Comparison of ENCODE assay signal across 8 cellular contexts in genomic region chr17:65181237-65182061, GRCh38. TPM values are rescaled to one million over a fixed set of nuclear protein-coding genes. Genes with fewer than 3 reads are reported as not detected.
DNase-seq lines count a peak whose midpoint lies in the region; ATAC-seq, FAIRE-seq and TF ChIP-seq lines count a peak whose summit lies in the region.

No MANE protein-coding gene starts in this region.

- H3K27ac ChIP-seq in DOHH2 (ENCODE audit: low read depth, low read length) (peak overlapping the region; percentile 98), body of pancreas (no peak overlapping the region), PC-3 (ENCODE audit: low read length) (no peak overlapping the region)

- H2AFZ ChIP-seq in PC-3 (ENCODE audit: low read length), result no peak overlapping the region

- H3K4me1 ChIP-seq in DOHH2 (ENCODE audit: control insufficient read depth, low read length) (peaks cover 96% of the 10 kb centered on the region), body of pancreas (no peaks in the 10 kb centered on the region), PC-3 (ENCODE audit: insufficient read depth, low read length) (peaks cover 15% of the 10 kb centered on the region)

- ATAC-seq in GM19468 (IDR thresholded peaks at IDR 0.05; ENCODE audit: extremely low read depth, unreplicated experiment) (peak; percentile 62), HG03460 (IDR thresholded peaks at IDR 0.05; ENCODE audit: unreplicated experiment) (peak; percentile 69), body of pancreas (no peak), PC-3 (no peak)

- H3K36me3 ChIP-seq in DOHH2 (ENCODE audit: control insufficient read depth, low read length), result peaks cover 14% of the 10 kb centered on the region
- no peaks in the 10 kb centered on the region for H3K36me3 ChIP-seq in body of pancreas (replicated peaks in 1 of 2; ENCODE audit: insufficient read depth in 1 of 2, low read depth in 2 of 2)
- no peaks in the 10 kb centered on the region for H3K36me3 ChIP-seq in PC-3 (ENCODE audit: low read depth, low read length)

- intact Hi-C loops in body of pancreas (cut with DNase I), result no loop called here
- intact Hi-C loops in PC-3 (cut with micrococcal nuclease), result no loop called here

- FAIRE-seq in RCC 7860 (lab: Jason Lieb, UNC), result no peak

- 65 to 73% methylated on average over 4 to 9 of the region's 9 CpGs for WGBS in body of pancreas, 2 donors

- H3K27me3 ChIP-seq in DOHH2 (ENCODE audit: control insufficient read depth, low read length) (no peaks in the 10 kb centered on the region), body of pancreas (no peaks in the 10 kb centered on the region), PC-3 (ENCODE audit: low read length) (no peaks in the 10 kb centered on the region)

- H3K9ac ChIP-seq in PC-3 (ENCODE audit: low read length), result no peak overlapping the region

- H3K4me3 ChIP-seq in DOHH2 (ENCODE audit: low read length), result peak overlapping the region; percentile 68
- no peak overlapping the region for H3K4me3 ChIP-seq in body of pancreas
- H3K4me3 ChIP-seq in PC-3 (ENCODE audit: low read length), result no peak overlapping the region

- H3K9me2 ChIP-seq in DOHH2 (replicated peaks; ENCODE audit: control insufficient read depth, low read length) (no peaks in the 10 kb centered on the region), PC-3 (replicated peaks; ENCODE audit: low read length) (no peaks in the 10 kb centered on the region)

- peak; percentile 17 for DNase-seq in activated effector memory CD4-positive, alpha-beta T cell treated with Interleukin-2 at 50 U/mL for 16 hours
- DNase-seq in body of pancreas (no peak), PC-3 (no peak), RCC 7860 (ENCODE audit: low spot score) (no peak), hepatic stellate cell (ENCODE audit: low spot score) (no peak)

- H3F3A ChIP-seq in DOHH2 (ENCODE audit: control insufficient read depth, insufficient read depth) (peaks cover 45% of the 10 kb centered on the region), PC-3 (ENCODE audit: low read length, unreplicated experiment) (no peaks in the 10 kb centered on the region)

- TF ChIP-seq POLR2A in body of pancreas (IDR thresholded peaks at IDR 0.05), result no peak

- POLR2A ChIA-PET in PC-3 (lab: Charles Lee; ENCODE audit: unreplicated experiment), result no interaction called here

- H3K79me2 ChIP-seq in DOHH2 (ENCODE audit: control insufficient read depth, low read length), result no peaks in the 10 kb centered on the region
- no peaks in the 10 kb centered on the region for H3K79me2 ChIP-seq in PC-3 (ENCODE audit: low read length)

- H3K9me3 ChIP-seq in DOHH2 (ENCODE audit: control insufficient read depth, insufficient read depth, low read length) (no peaks in the 10 kb centered on the region), body of pancreas (no peaks in the 10 kb centered on the region), PC-3 (ENCODE audit: low read length) (no peaks in the 10 kb centered on the region)

- TF ChIP-seq CTCF in DOHH2 (IDR thresholded peaks at IDR 0.05; ENCODE audit: low read depth, low read length, poor library complexity, severe bottlenecking), result no peak
- TF ChIP-seq CTCF in body of pancreas (IDR thresholded peaks at IDR 0.05), result no peak
- TF ChIP-seq CTCF in PC-3 (conservative IDR thresholded peaks at IDR 0.05; ENCODE audit: low read depth, low read length), result no peak

- no peaks in the 10 kb centered on the region for H4K20me1 ChIP-seq in DOHH2 (ENCODE audit: control insufficient read depth, insufficient read depth, low read depth, low read length)
- no peaks in the 10 kb centered on the region for H4K20me1 ChIP-seq in PC-3 (ENCODE audit: low read length)

- BruUV-seq in PC-3 (replicated peaks; lab: Mats Ljungman, UMichigan), result no TSS peak

- CTCF ChIA-PET in PC-3 (lab: Charles Lee), result no interaction called here

- peak overlapping the region; percentile 87 for H3K4me2 ChIP-seq in DOHH2 (ENCODE audit: low read length)
- H3K4me2 ChIP-seq in PC-3 (ENCODE audit: low read length), result no peak overlapping the region

RNA-seq across cellular contexts. Expression of gene RGS9, which starts 44.3 kb away (rescaled TPM):
- 1 to 10 TPM; 4.3 to 4.4 TPM for total RNA-seq in body of pancreas
- 2.7 and 3.4 TPM in 2 replicates for total RNA-seq in PC-3 (2014; rRNA removed)

Comparison
In these comparisons a context has a peak if more than half of its experiments do, and no peak if none do; other contexts are left out.
1. ATAC-seq: peak in GM19468 (single experiment) and HG03460 (single experiment); none in body of pancreas (single experiment) and PC-3 (single experiment).